Comparison of ENCODE assay signal across 28 cellular contexts in genomic region chr11:72507050-72507449, GRCh38.
"Had no signal": no experiment of that assay in that cellular context is flagged by ENCODE, and none has a peak within 500 bp of the region (broad histone marks: within the 10 kb centered on the region; RNA-seq: fewer than 3 reads in every experiment).

No MANE protein-coding gene starts in this region.

- DNase-seq: hippocampal formation; islet precursor cell; left ventricle myocardium inferior; mesendoderm; naive B cell; natural killer cell; nephron progenitor cell; occipital lobe; ovary; right lobe of liver; stimulated activated CD4-positive, alpha-beta T cell treated with anti-CD3 and anti-CD28 coated beads, Interleukin-12 subunit alpha, Interleukin-12 subunit beta, amount 100 ng/mL, for 4 hours; stimulated activated CD4-positive, alpha-beta T cell treated with anti-CD3 and anti-CD28 coated beads, Interleukin-15, amount 100 ng/mL, for 24 hours; stimulated activated CD4-positive, alpha-beta T cell treated with anti-CD3 and anti-CD28 coated beads, Interleukin-2, amount 100 ng/mL, for 24 hours; stimulated activated CD4-positive, alpha-beta T cell treated with anti-CD3 and anti-CD28 coated beads, Interleukin-4, amount 100 ng/mL, for 1 hour; stimulated activated naive B cell treated with anti-CD40 and anti-IgM and Interleukin-4, amounts not matched to agents 10 μg/mL and 1 μg/mL and 100 μg/mL, for 72 hours; stimulated activated naive CD8-positive, alpha-beta T cell treated with anti-CD3 and anti-CD28 coated beads, Interleukin-15, Interleukin-2, amounts not matched to agents 100 U/mL and 50 U/mL, for 24 hours; stomach; testis; thyroid gland; transverse colon; upper lobe of right lung had no signal

- H3K27me3 ChIP-seq: neural progenitor cell, neutrophil, ovary, right atrium auricular region, right lobe of liver, stomach, testis, thyroid gland, transverse colon, upper lobe of right lung had no signal

- H3K27ac ChIP-seq: left ventricle myocardium inferior, neural progenitor cell, neutrophil, ovary, right atrium auricular region, right lobe of liver, skin epidermis, stomach, testis, thyroid gland, transverse colon, upper lobe of right lung had no signal

- H3K9me3 ChIP-seq: neutrophil, right lobe of liver, testis, thyroid gland had no signal

- H3K4me2 ChIP-seq: neural progenitor cell had no signal

- H3K36me3 ChIP-seq: left ventricle myocardium inferior, neural progenitor cell, neutrophil, ovary, right atrium auricular region, right lobe of liver, stomach, thyroid gland, transverse colon, upper lobe of right lung had no signal

- H3K4me1 Mint-ChIP-seq: mesothelial cell of epicardium; naive B cell; neural progenitor cell; stimulated activated naive B cell treated with anti-CD40 and anti-IgM and Interleukin-4, amounts not matched to agents 10 μg/mL and 1 μg/mL and 100 μg/mL, for 72 hours had no signal

- H3K4me3 Mint-ChIP-seq: mesothelial cell of epicardium; naive B cell; natural killer cell; nephron progenitor cell; neural progenitor cell; stimulated activated naive B cell treated with anti-CD40 and anti-IgM and Interleukin-4, amounts not matched to agents 10 μg/mL and 1 μg/mL and 100 μg/mL, for 72 hours had no signal

- H3K4me1 ChIP-seq: left ventricle myocardium inferior, neural progenitor cell, right atrium auricular region, right lobe of liver, stomach, testis, thyroid gland, transverse colon, upper lobe of right lung had no signal

- H3K4me3 ChIP-seq: left ventricle myocardium inferior, lung, neural progenitor cell, ovary, right atrium auricular region, right lobe of liver, skin epidermis, stomach, testis, thyroid gland, transverse colon, upper lobe of right lung had no signal

- H3K9ac ChIP-seq: neural progenitor cell had no signal

- H3K27ac Mint-ChIP-seq: mesothelial cell of epicardium; natural killer cell; nephron progenitor cell; neural progenitor cell; progenitor cell of endocrine pancreas; stimulated activated naive B cell treated with anti-CD40 and anti-IgM and Interleukin-4, amounts not matched to agents 10 μg/mL and 1 μg/mL and 100 μg/mL, for 72 hours had no signal

- H2AFZ ChIP-seq: neural progenitor cell had no signal
